Comparison of ENCODE assay signal across 8 cellular contexts in the genomic region with DNA sequence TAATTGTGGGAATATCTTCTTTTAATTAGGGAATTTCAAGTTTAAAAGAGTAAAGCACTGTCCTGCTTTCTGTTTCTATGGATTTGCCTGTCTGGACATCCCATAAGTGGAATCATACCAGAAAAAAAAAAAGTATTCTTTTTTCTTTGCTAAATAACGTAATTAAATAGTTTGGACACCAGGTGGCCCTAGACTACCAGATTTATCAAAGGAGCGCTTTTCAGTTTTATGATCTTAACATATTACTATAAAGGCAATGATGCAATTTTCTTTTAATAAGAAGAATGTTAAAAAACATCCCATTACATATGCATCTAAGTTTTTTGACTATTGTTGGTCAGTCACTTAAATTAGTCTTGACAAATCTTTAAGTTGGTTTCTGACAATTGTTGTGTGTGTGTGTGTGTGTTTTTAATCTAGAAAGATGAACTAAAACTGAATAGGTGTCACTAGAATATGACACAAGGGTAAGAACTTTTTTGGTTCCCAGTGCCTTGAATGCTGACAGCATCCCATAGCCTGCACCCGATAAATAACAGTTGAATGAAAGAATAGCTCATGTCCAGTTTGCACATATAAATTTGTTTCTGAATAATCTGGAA. TPM values are rescaled to one million over a fixed set of nuclear protein-coding genes. Genes with fewer than 3 reads are reported as not detected.
DNase-seq lines count a peak whose midpoint lies in the region; FAIRE-seq and TF ChIP-seq lines count a peak whose summit lies in the region.

No MANE protein-coding gene starts in this region.

- intact Hi-C loops in OCI-LY7 (cut with micrococcal nuclease; ENCODE audit: unreplicated experiment) (loop anchor here (2.0 to 5.0 kb wide), 3 partner anchors 246 to 511 kb away; no protein-coding TSS in a partner anchor), ovary (cut with DNase I) (loop anchor here (5.0 to 10.0 kb wide), 4 partner anchors 226 to 513 kb away; no protein-coding TSS in a partner anchor)

- no peak for TF ChIP-seq POLR2A in ovary (IDR thresholded peaks at IDR 0.05)

- no peaks in the 10 kb centered on the region for H3K36me3 Mint-ChIP-seq in activated CD4-positive, alpha-beta memory T cell treated with anti-CD3 and anti-CD28 coated beads, Interleukin-2, amount 10 ng/mL, durations not matched to agents 7 days and 5 days (ENCODE audit: low read depth)

- WGBS in ovary, 3 donors = 25 to 30% (median 26%) methylated on average over 3 of the region's 3 CpGs

- H3K27me3 Mint-ChIP-seq in activated CD4-positive, alpha-beta memory T cell treated with anti-CD3 and anti-CD28 coated beads, Interleukin-2, amount 10 ng/mL, durations not matched to agents 7 days and 5 days = peaks cover 26% of the 10 kb centered on the region

- no peak overlapping the region for H3K27ac ChIP-seq in HEK293 (ENCODE audit: extremely low read depth, low read depth, low read length)
- no peak overlapping the region for H3K27ac ChIP-seq in OCI-LY7 (ENCODE audit: low read depth, low read length, poor library complexity, severe bottlenecking)
- no peak overlapping the region for H3K27ac ChIP-seq in ovary

- no peaks in the 10 kb centered on the region for H4K20me1 ChIP-seq in OCI-LY7 (ENCODE audit: insufficient read depth, low read length)

- H2AFZ ChIP-seq in OCI-LY7 (ENCODE audit: low read length) = no peak overlapping the region

- POLR2A ChIA-PET in HEK293 (lab: Yijun Ruan, JAX) (no interaction called here), OCI-LY7 (lab: Charles Lee) (no interaction called here)
- POLR2A ChIA-PET in activated CD4-positive, alpha-beta memory T cell treated with anti-CD3 and anti-CD28 coated beads, Interleukin-2, amount 10 ng/mL, durations not matched to agents 7 days and 5 days (lab: Charles Lee) = no interaction called here

- peak; percentile 86 for FAIRE-seq in endometrium (lab: Jason Lieb, UNC)

- no peak overlapping the region for H3K4me2 ChIP-seq in OCI-LY7 (ENCODE audit: low read length)

- H3K9me3 ChIP-seq in BE2C = no peaks in the 10 kb centered on the region
- H3K9me3 ChIP-seq in HEK293 (ENCODE audit: control insufficient read depth, insufficient read depth, low read depth, low read length) = no peaks in the 10 kb centered on the region
- H3K9me3 ChIP-seq in OCI-LY7 (ENCODE audit: low read length) = no peaks in the 10 kb centered on the region
- no peaks in the 10 kb centered on the region for H3K9me3 ChIP-seq in ovary

- no peaks in the 10 kb centered on the region for H3K79me2 ChIP-seq in OCI-LY7 (ENCODE audit: insufficient read depth, low read depth, low read length)

- BruUV-seq in OCI-LY7 (replicated peaks; lab: Mats Ljungman, UMichigan) = no TSS peak

- TF ChIP-seq CTCF in BE2C (IDR thresholded peaks at IDR 0.05; ENCODE audit: low read depth, low read length) (peak; percentile 57), HEK293 (tag by site-specific recombination; IDR thresholded peaks at IDR 0.05) (no peak), OCI-LY7 (conservative IDR thresholded peaks at IDR 0.05; ENCODE audit: low read length) (peak; percentile 84), ovary (IDR thresholded peaks at IDR 0.05) (peak; percentile 24 to 47 (median 38))

- no peak for TF ChIP-seq EP300 in ovary (IDR thresholded peaks at IDR 0.05)

- peak; percentile 26 for DNase-seq in BE2C
- peak; percentile 56 for DNase-seq in OCI-LY7 (ENCODE audit: low spot score)
- no peak for DNase-seq in ovary
- no peak for DNase-seq in activated naive CD4-positive, alpha-beta T cell treated with Interleukin-2 at 50 U/mL for 16 hours
- no peak for DNase-seq in cortex of kidney (lab: John Stamatoyannopoulos, UW)
- no peak for DNase-seq in activated CD4-positive, alpha-beta memory T cell treated with anti-CD3 and anti-CD28 coated beads, Interleukin-2, amount 10 ng/mL, durations not matched to agents 7 days and 5 days

- CTCF ChIA-PET in HEK293 (lab: Yijun Ruan, JAX) = interaction anchor here (0.6 to 2.3 kb wide), 28 partner anchors 8 to 1538 kb away, joined by 3 to 28 read pairs (median 4); no protein-coding TSS in a partner anchor
- CTCF ChIA-PET in OCI-LY7 (lab: Charles Lee; ENCODE audit: unreplicated experiment) = no interaction called here
- CTCF ChIA-PET in activated CD4-positive, alpha-beta memory T cell treated with anti-CD3 and anti-CD28 coated beads, Interleukin-2, amount 10 ng/mL, durations not matched to agents 7 days and 5 days (lab: Charles Lee) = interaction anchor here (2.1 kb wide), 1 partner anchor 511 kb away, joined by 6 read pairs; no protein-coding TSS in a partner anchor

- no peaks in the 10 kb centered on the region for H3K27me3 ChIP-seq in BE2C
- no peaks in the 10 kb centered on the region for H3K27me3 ChIP-seq in ovary

- no peaks in the 10 kb centered on the region for H3K4me1 Mint-ChIP-seq in activated CD4-positive, alpha-beta memory T cell treated with anti-CD3 and anti-CD28 coated beads, Interleukin-2, amount 10 ng/mL, durations not matched to agents 7 days and 5 days

- H3K9me2 ChIP-seq in OCI-LY7 (ENCODE audit: insufficient read depth, low read length) = no peaks in the 10 kb centered on the region

- H3K36me3 ChIP-seq in BE2C = no peaks in the 10 kb centered on the region
- H3K36me3 ChIP-seq in HEK293 (ENCODE audit: control insufficient read depth in 2 of 2, insufficient read depth in 1 of 2, low read length in 2 of 2) = no peaks in the 10 kb centered on the region
- no peaks in the 10 kb centered on the region for H3K36me3 ChIP-seq in OCI-LY7 (ENCODE audit: insufficient read depth, low read length)
- no peaks in the 10 kb centered on the region for H3K36me3 ChIP-seq in ovary

- H3K9me3 Mint-ChIP-seq in activated CD4-positive, alpha-beta memory T cell treated with anti-CD3 and anti-CD28 coated beads, Interleukin-2, amount 10 ng/mL, durations not matched to agents 7 days and 5 days = no peaks in the 10 kb centered on the region

- no peak overlapping the region for H3K27ac Mint-ChIP-seq in activated CD4-positive, alpha-beta memory T cell treated with anti-CD3 and anti-CD28 coated beads, Interleukin-2, amount 10 ng/mL, durations not matched to agents 7 days and 5 days

- no peak overlapping the region for H3K4me3 ChIP-seq in BE2C (ENCODE audit: low read depth, low read length)
- no peak overlapping the region for H3K4me3 ChIP-seq in HEK293 (ENCODE audit: low read depth, low read length)
- no peak overlapping the region for H3K4me3 ChIP-seq in OCI-LY7 (ENCODE audit: low read depth, low read length, poor library complexity, severe bottlenecking)
- no peak overlapping the region for H3K4me3 ChIP-seq in ovary

- no peak overlapping the region for H3K4me3 Mint-ChIP-seq in activated CD4-positive, alpha-beta memory T cell treated with anti-CD3 and anti-CD28 coated beads, Interleukin-2, amount 10 ng/mL, durations not matched to agents 7 days and 5 days

- H3K4me1 ChIP-seq in BE2C = no peaks in the 10 kb centered on the region
- H3K4me1 ChIP-seq in HEK293 (ENCODE audit: control insufficient read depth, insufficient read depth, low read length) = no peaks in the 10 kb centered on the region
- no peaks in the 10 kb centered on the region for H3K4me1 ChIP-seq in OCI-LY7 (ENCODE audit: insufficient read depth, low read length, poor library complexity, severe bottlenecking)
- no peaks in the 10 kb centered on the region for H3K4me1 ChIP-seq in ovary (ENCODE audit: insufficient read depth)

TF ChIP-seq in HEK293, 187 proteins besides CTCF, POLR2A, EP300 and RAD21 (continues in another document):
- TF ChIP-seq ZNF660 (tag by site-specific recombination; IDR thresholded peaks at IDR 0.05) = 0 out of 2 replicates have a peak, but pooled peaks have one; percentile 23
- no peak for TF ChIP-seq ZBTB8A (tag by site-specific recombination; IDR thresholded peaks at IDR 0.05)
- 0 out of 2 replicates have a peak, but pooled peaks have one; percentile 26 for TF ChIP-seq ZNF10 (tag by site-specific recombination; IDR thresholded peaks at IDR 0.05)
- peak; percentile 82 for TF ChIP-seq ZNF654 (tag by site-specific recombination; IDR thresholded peaks at IDR 0.05; ENCODE audit: low read depth)
- 0 out of 2 replicates have a peak, but pooled peaks have one; percentile 16 for TF ChIP-seq SP7 (tag by site-specific recombination; IDR thresholded peaks at IDR 0.05)
- no peak for TF ChIP-seq ZNF658 (tag by site-specific recombination; IDR thresholded peaks at IDR 0.05)
- TF ChIP-seq, protein P1, sequence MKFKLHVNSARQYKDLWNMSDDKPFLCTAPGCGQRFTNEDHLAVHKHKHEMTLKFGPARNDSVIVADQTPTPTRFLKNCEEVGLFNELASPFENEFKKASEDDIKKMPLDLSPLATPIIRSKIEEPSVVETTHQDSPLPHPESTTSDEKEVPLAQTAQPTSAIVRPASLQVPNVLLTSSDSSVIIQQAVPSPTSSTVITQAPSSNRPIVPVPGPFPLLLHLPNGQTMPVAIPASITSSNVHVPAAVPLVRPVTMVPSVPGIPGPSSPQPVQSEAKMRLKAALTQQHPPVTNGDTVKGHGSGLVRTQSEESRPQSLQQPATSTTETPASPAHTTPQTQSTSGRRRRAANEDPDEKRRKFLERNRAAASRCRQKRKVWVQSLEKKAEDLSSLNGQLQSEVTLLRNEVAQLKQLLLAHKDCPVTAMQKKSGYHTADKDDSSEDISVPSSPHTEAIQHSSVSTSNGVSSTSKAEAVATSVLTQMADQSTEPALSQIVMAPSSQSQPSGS (tag by site-specific recombination; IDR thresholded peaks at IDR 0.05; ENCODE audit: low read depth) = peak; percentile 67
- no peak for TF ChIP-seq ZNF777 (tag by site-specific recombination; IDR thresholded peaks at IDR 0.05; ENCODE audit: borderline replicate concordance)

RNA-seq across cellular contexts. Expression of a gene that starts 49.5 kb away (rescaled TPM):
- 21.4 TPM for polyA plus RNA-seq in BE2C (2012; ENCODE audit: insufficient read depth, insufficient read length, low read depth)
- total RNA-seq in OCI-LY7 (2014; rRNA removed; shearing (Covaris generic)) = 20.5 and 21.6 TPM in 2 replicates
- total RNA-seq in OCI-LY7 (2022) (31.4 and 33.5 TPM in 2 replicates), ovary (10 to 100 TPM in 5 of 7 donors, 1 to 10 TPM in 2; 5.1 to 20.8 (median 15.2) TPM)
- 10 to 100 TPM in 1 of 2 donors, 1 to 10 TPM in 1; 6.9 to 16.9 TPM for polyA plus RNA-seq in ovary
- total RNA-seq in activated CD4-positive, alpha-beta memory T cell treated with anti-CD3 and anti-CD28 coated beads, Interleukin-2, amount 10 ng/mL, durations not matched to agents 7 days and 5 days = 10 to 100 TPM; 25.3 to 29.7 TPM

RNA-seq across cellular contexts. Expression of a gene that starts 49.7 kb away (rescaled TPM):
- polyA plus RNA-seq in BE2C (2012; ENCODE audit: insufficient read depth, insufficient read length, low read depth) = 71.0 TPM
- total RNA-seq in OCI-LY7 (2014; rRNA removed; shearing (Covaris generic)) = 56.3 and 97.9 TPM in 2 replicates
- total RNA-seq in OCI-LY7 (2022) = 92.8 and 98.3 TPM in 2 replicates
- total RNA-seq in ovary = 10 to 100 TPM; 30.5 to 75.1 (median 50.3) TPM
- polyA plus RNA-seq in ovary = 10 to 100 TPM; 33.1 to 75.7 TPM
- total RNA-seq in activated CD4-positive, alpha-beta memory T cell treated with anti-CD3 and anti-CD28 coated beads, Interleukin-2, amount 10 ng/mL, durations not matched to agents 7 days and 5 days = 10 to 100 TPM; 55.4 to 61.0 TPM

RNA-seq across cellular contexts. Expression of a gene that starts 57.3 kb away (rescaled TPM):
- polyA plus RNA-seq in BE2C (2012; ENCODE audit: insufficient read depth, insufficient read length, low read depth) = 2.2 TPM
- 7.2 and 8.6 TPM in 2 replicates for total RNA-seq in OCI-LY7 (2014; rRNA removed; shearing (Covaris generic))
- 10.4 and 10.6 TPM in 2 replicates for total RNA-seq in OCI-LY7 (2022)
- total RNA-seq in ovary = 10 to 100 TPM; 29.7 to 58.2 (median 40.3) TPM
- polyA plus RNA-seq in ovary = 10 to 100 TPM; 21.2 to 22.7 TPM
- total RNA-seq in activated CD4-positive, alpha-beta memory T cell treated with anti-CD3 and anti-CD28 coated beads, Interleukin-2, amount 10 ng/mL, durations not matched to agents 7 days and 5 days = not detected

Comparison
In these comparisons a context has a peak if more than half of its experiments do, and no peak if none do; other contexts are left out.
1. DNase-seq: peak in BE2C (single experiment) and OCI-LY7 (single experiment); none in ovary (0 of 5), activated naive CD4-positive, alpha-beta T cell treated with Interleukin-2 at 50 U/mL for 16 hours (single experiment), cortex of kidney (single experiment) and activated CD4-positive, alpha-beta memory T cell treated with anti-CD3 and anti-CD28 coated beads, Interleukin-2, amount 10 ng/mL, durations not matched to agents 7 days and 5 days (single experiment).
2. RNA of a gene that starts 57.3 kb away (total RNA-seq): 29.7 to 58.2 TPM in ovary and 7.2 to 10.6 TPM in OCI-LY7; not detected in activated CD4-positive, alpha-beta memory T cell treated with anti-CD3 and anti-CD28 coated beads, Interleukin-2, amount 10 ng/mL, durations not matched to agents 7 days and 5 days; every median in the first group is over 4 times any median in the second.